ENCODE assay signal across 1 cellular context in genomic region chr16:78562156-78562555, GRCh38.
TF ChIP-seq lines count a peak whose summit lies in the region.

No MANE protein-coding gene starts in this region.

TF ChIP-seq in H1, 55 proteins besides CTCF, POLR2A, EP300 and RAD21:
- TF ChIP-seq FOSL1 (IDR thresholded peaks at IDR 0.05; ENCODE audit: insufficient read depth, low read depth, low read length) (no peak), RFX5 (IDR thresholded peaks at IDR 0.05; ENCODE audit: borderline replicate concordance, low read depth, low read length) (no peak), MAFK (IDR thresholded peaks at IDR 0.05; ENCODE audit: low read depth, low read length) (no peak), CREB1 (IDR thresholded peaks at IDR 0.05) (no peak), TAF1 (IDR thresholded peaks at IDR 0.05; ENCODE audit: low read depth, low read length) (no peak), CBX8 (IDR thresholded peaks at IDR 0.05; ENCODE audit: borderline replicate concordance, low read depth, low read length) (no peak), BRCA1 (IDR thresholded peaks at IDR 0.05; ENCODE audit: low read depth, low read length) (no peak), NANOG (IDR thresholded peaks at IDR 0.05; ENCODE audit: insufficient read depth, low read depth, low read length, poor library complexity, severe bottlenecking) (no peak), SP4 (IDR thresholded peaks at IDR 0.05; ENCODE audit: low read length) (no peak)
